In the genomic region with DNA sequence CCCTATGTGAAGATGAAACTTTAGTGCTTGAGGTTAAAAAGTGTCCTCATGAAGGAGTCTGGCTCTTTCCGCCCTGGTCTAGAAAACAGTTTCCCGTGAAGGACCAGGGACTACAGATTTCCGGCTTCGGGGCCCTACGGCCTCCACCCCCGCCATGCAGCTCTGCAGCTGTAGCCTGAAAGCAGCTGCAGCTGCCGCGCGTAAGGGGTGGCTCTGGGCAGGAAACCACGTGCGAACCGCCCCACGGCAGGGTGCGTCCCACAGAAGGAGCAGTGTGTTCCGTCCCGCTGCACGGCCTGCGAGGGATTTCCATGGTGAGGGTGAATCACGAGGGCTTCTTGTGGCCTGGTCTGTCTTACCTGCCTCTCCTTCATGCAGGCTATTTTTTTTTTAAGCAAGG, we compare ENCODE assay signal across 8 cellular contexts.
DNase-seq lines count a peak whose midpoint lies in the region; ATAC-seq and TF ChIP-seq lines count a peak whose summit lies in the region.

No MANE protein-coding gene starts in this region.

- H3K79me2 ChIP-seq in GM23338 (replicated peaks; ENCODE audit: insufficient read depth) = no peaks in the 10 kb centered on the region

- H3K4me1 Mint-ChIP-seq in GM23338 = no peaks in the 10 kb centered on the region; the same call in 2 of the 3 replicates
- peaks cover 10% of the 10 kb centered on the region for H3K4me1 Mint-ChIP-seq in activated CD4-positive, alpha-beta memory T cell treated with anti-CD3 and anti-CD28 coated beads for 36 hours (ENCODE audit: low read depth)

- H3F3A ChIP-seq in GM23338 (replicated peaks; ENCODE audit: low read depth) = no peaks in the 10 kb centered on the region

- H3K4me1 ChIP-seq in GM23338 (ENCODE audit: insufficient read depth) (no peaks in the 10 kb centered on the region), right cardiac atrium (ENCODE audit: control insufficient read depth, insufficient read depth, low read length) (no peaks in the 10 kb centered on the region)

- no peak for DNase-seq in GM23338 (ENCODE audit: low spot score)
- DNase-seq in activated CD4-positive, alpha-beta memory T cell treated with anti-CD3 and anti-CD28 coated beads for 36 hours = peak; percentile 79
- peak in 2 of 3 donors; percentile 76 to 79 for DNase-seq in right cardiac atrium
- DNase-seq in stimulated activated CD8-positive, alpha-beta memory T cell treated with anti-CD3 and anti-CD28 coated beads, Interleukin-4, amount 100 ng/mL, for 48 hours = peak; percentile 50
- DNase-seq in cortex of kidney (lab: John Stamatoyannopoulos, UW) = no peak
- no peak for DNase-seq in occipital lobe (lab: John Stamatoyannopoulos, UW)
- DNase-seq in A172 (ENCODE audit: low spot score) = no peak

- H2AFZ ChIP-seq in GM23338 = peak overlapping the region; percentile 28; the same call in 1 of the 2 replicates

- H3K4me3 Mint-ChIP-seq in GM23338 = no peak overlapping the region
- no peak overlapping the region for H3K4me3 Mint-ChIP-seq in activated CD4-positive, alpha-beta memory T cell treated with anti-CD3 and anti-CD28 coated beads for 36 hours

- no peak overlapping the region for H3K4me3 ChIP-seq in GM23338
- no peak overlapping the region for H3K4me3 ChIP-seq in right cardiac atrium (ENCODE audit: low read length)

- WGBS in right cardiac atrium = 70% methylated on average over 19 of the region's 19 CpGs

- intact Hi-C loops in activated CD4-positive, alpha-beta memory T cell treated with anti-CD3 and anti-CD28 coated beads for 36 hours (cut with micrococcal nuclease) = loop anchor here (2.0 to 10.0 kb wide), 2 partner anchors 74 to 220 kb away; no protein-coding TSS in a partner anchor
- intact Hi-C loops in right cardiac atrium (cut with DNase I) = no loop called here

- no peak overlapping the region for H3K27ac Mint-ChIP-seq in GM23338
- no peak overlapping the region for H3K27ac Mint-ChIP-seq in activated CD4-positive, alpha-beta memory T cell treated with anti-CD3 and anti-CD28 coated beads for 36 hours

- POLR2A ChIA-PET in activated CD4-positive, alpha-beta memory T cell treated with anti-CD3 and anti-CD28 coated beads for 36 hours (lab: Charles Lee) = no interaction called here

- TF ChIP-seq CTCF in GM23338 (conservative IDR thresholded peaks at IDR 0.05; ENCODE audit: low read depth in 2 of 2) = no peak

- ATAC-seq in GM23338 (no peak), right cardiac atrium (peak; percentile 51 to 55), HG03520 (IDR thresholded peaks at IDR 0.05; ENCODE audit: unreplicated experiment) (no peak)

- CTCF ChIA-PET in activated CD4-positive, alpha-beta memory T cell treated with anti-CD3 and anti-CD28 coated beads for 36 hours (lab: Charles Lee) = interaction anchor here (1.6 kb wide), 2 partner anchors 37 to 649 kb away, joined by 3 to 5 read pairs; no protein-coding TSS in a partner anchor

- H3K27me3 Mint-ChIP-seq in GM23338 (ENCODE audit: insufficient read depth, low read depth, poor library complexity) = peaks cover 2% of the 10 kb centered on the region
- H3K27me3 Mint-ChIP-seq in activated CD4-positive, alpha-beta memory T cell treated with anti-CD3 and anti-CD28 coated beads for 36 hours = no peaks in the 10 kb centered on the region

- H3K27me3 ChIP-seq in GM23338 (ENCODE audit: insufficient read depth) = no peaks in the 10 kb centered on the region
- H3K27me3 ChIP-seq in right cardiac atrium (ENCODE audit: control insufficient read depth, insufficient read depth) = no peaks in the 10 kb centered on the region

- no peak overlapping the region for H3K4me2 ChIP-seq in GM23338

- H3K36me3 Mint-ChIP-seq in GM23338 (ENCODE audit: low read depth) = no peaks in the 10 kb centered on the region; the same call in 2 of the 3 replicates
- no peaks in the 10 kb centered on the region for H3K36me3 Mint-ChIP-seq in activated CD4-positive, alpha-beta memory T cell treated with anti-CD3 and anti-CD28 coated beads for 36 hours

- H3K9me2 ChIP-seq in GM23338 (ENCODE audit: insufficient read depth) = no peaks in the 10 kb centered on the region

- H3K9me3 ChIP-seq in right cardiac atrium (ENCODE audit: control insufficient read depth, low read length) = no peaks in the 10 kb centered on the region

- H3K27ac ChIP-seq in GM23338 (ENCODE audit: low read depth) = no peak overlapping the region
- H3K27ac ChIP-seq in right cardiac atrium (ENCODE audit: low read length) = no peak overlapping the region

- no peaks in the 10 kb centered on the region; the same call in 1 of the 3 replicates for H3K9me3 Mint-ChIP-seq in GM23338
- peaks cover 2% of the 10 kb centered on the region for H3K9me3 Mint-ChIP-seq in activated CD4-positive, alpha-beta memory T cell treated with anti-CD3 and anti-CD28 coated beads for 36 hours

- no peaks in the 10 kb centered on the region for H3K36me3 ChIP-seq in GM23338 (ENCODE audit: insufficient read depth)

- H4K20me1 ChIP-seq in GM23338 (replicated peaks; ENCODE audit: insufficient read depth) = no peaks in the 10 kb centered on the region

TF ChIP-seq in GM23338, 12 proteins besides CTCF, POLR2A, EP300 and RAD21 (continues in another document):
- no peak for TF ChIP-seq CREB1 (CRISPR knock-in tag; IDR thresholded peaks at IDR 0.05; ENCODE audit: low read depth)
- no peak for TF ChIP-seq NANOG (IDR thresholded peaks at IDR 0.05; ENCODE audit: borderline replicate concordance)
- no peak for TF ChIP-seq ZNF331 (CRISPR knock-in tag; IDR thresholded peaks at IDR 0.05; ENCODE audit: low read depth)
- TF ChIP-seq, protein P1, sequence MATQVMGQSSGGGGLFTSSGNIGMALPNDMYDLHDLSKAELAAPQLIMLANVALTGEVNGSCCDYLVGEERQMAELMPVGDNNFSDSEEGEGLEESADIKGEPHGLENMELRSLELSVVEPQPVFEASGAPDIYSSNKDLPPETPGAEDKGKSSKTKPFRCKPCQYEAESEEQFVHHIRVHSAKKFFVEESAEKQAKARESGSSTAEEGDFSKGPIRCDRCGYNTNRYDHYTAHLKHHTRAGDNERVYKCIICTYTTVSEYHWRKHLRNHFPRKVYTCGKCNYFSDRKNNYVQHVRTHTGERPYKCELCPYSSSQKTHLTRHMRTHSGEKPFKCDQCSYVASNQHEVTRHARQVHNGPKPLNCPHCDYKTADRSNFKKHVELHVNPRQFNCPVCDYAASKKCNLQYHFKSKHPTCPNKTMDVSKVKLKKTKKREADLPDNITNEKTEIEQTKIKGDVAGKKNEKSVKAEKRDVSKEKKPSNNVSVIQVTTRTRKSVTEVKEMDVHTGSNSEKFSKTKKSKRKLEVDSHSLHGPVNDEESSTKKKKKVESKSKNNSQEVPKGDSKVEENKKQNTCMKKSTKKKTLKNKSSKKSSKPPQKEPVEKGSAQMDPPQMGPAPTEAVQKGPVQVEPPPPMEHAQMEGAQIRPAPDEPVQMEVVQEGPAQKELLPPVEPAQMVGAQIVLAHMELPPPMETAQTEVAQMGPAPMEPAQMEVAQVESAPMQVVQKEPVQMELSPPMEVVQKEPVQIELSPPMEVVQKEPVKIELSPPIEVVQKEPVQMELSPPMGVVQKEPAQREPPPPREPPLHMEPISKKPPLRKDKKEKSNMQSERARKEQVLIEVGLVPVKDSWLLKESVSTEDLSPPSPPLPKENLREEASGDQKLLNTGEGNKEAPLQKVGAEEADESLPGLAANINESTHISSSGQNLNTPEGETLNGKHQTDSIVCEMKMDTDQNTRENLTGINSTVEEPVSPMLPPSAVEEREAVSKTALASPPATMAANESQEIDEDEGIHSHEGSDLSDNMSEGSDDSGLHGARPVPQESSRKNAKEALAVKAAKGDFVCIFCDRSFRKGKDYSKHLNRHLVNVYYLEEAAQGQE (IDR thresholded peaks at IDR 0.05; ENCODE audit: unreplicated experiment) = no peak
- no peak for TF ChIP-seq ZNF114 (CRISPR knock-in tag; IDR thresholded peaks at IDR 0.05)
- TF ChIP-seq, protein P2, sequence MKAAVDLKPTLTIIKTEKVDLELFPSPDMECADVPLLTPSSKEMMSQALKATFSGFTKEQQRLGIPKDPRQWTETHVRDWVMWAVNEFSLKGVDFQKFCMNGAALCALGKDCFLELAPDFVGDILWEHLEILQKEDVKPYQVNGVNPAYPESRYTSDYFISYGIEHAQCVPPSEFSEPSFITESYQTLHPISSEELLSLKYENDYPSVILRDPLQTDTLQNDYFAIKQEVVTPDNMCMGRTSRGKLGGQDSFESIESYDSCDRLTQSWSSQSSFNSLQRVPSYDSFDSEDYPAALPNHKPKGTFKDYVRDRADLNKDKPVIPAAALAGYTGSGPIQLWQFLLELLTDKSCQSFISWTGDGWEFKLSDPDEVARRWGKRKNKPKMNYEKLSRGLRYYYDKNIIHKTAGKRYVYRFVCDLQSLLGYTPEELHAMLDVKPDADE (IDR thresholded peaks at IDR 0.05) = no peak

Comparison
In these comparisons a context has a peak if more than half of its experiments do, and no peak if none do; other contexts are left out.
1. ATAC-seq: peak in right cardiac atrium (2 of 2); none in GM23338 (single experiment) and HG03520 (single experiment).
2. DNase-seq: peak in activated CD4-positive, alpha-beta memory T cell treated with anti-CD3 and anti-CD28 coated beads for 36 hours (single experiment), right cardiac atrium (2 of 3) and stimulated activated CD8-positive, alpha-beta memory T cell treated with anti-CD3 and anti-CD28 coated beads, Interleukin-4, amount 100 ng/mL, for 48 hours (single experiment); none in GM23338 (single experiment), cortex of kidney (single experiment), occipital lobe (single experiment) and A172 (single experiment).